1 cellular context compared by ENCODE assay signal in genomic region chr12:89703768-89704167, GRCh38.
TF ChIP-seq lines count a peak whose summit lies in the region.

No MANE protein-coding gene starts in this region.

TF ChIP-seq in GM12878, 131 proteins besides CTCF, POLR2A, EP300 and RAD21 (continued from another document):
- no peak for TF ChIP-seq EGR1 (IDR thresholded peaks at IDR 0.05; ENCODE audit: borderline replicate concordance in 1 of 2, low read depth in 2 of 2, low read length in 2 of 2)
- TF ChIP-seq HCFC1 (IDR thresholded peaks at IDR 0.05; ENCODE audit: low read length), result no peak
- TF ChIP-seq ZNF24 (IDR thresholded peaks at IDR 0.05), result no peak
- TF ChIP-seq, protein P1, sequence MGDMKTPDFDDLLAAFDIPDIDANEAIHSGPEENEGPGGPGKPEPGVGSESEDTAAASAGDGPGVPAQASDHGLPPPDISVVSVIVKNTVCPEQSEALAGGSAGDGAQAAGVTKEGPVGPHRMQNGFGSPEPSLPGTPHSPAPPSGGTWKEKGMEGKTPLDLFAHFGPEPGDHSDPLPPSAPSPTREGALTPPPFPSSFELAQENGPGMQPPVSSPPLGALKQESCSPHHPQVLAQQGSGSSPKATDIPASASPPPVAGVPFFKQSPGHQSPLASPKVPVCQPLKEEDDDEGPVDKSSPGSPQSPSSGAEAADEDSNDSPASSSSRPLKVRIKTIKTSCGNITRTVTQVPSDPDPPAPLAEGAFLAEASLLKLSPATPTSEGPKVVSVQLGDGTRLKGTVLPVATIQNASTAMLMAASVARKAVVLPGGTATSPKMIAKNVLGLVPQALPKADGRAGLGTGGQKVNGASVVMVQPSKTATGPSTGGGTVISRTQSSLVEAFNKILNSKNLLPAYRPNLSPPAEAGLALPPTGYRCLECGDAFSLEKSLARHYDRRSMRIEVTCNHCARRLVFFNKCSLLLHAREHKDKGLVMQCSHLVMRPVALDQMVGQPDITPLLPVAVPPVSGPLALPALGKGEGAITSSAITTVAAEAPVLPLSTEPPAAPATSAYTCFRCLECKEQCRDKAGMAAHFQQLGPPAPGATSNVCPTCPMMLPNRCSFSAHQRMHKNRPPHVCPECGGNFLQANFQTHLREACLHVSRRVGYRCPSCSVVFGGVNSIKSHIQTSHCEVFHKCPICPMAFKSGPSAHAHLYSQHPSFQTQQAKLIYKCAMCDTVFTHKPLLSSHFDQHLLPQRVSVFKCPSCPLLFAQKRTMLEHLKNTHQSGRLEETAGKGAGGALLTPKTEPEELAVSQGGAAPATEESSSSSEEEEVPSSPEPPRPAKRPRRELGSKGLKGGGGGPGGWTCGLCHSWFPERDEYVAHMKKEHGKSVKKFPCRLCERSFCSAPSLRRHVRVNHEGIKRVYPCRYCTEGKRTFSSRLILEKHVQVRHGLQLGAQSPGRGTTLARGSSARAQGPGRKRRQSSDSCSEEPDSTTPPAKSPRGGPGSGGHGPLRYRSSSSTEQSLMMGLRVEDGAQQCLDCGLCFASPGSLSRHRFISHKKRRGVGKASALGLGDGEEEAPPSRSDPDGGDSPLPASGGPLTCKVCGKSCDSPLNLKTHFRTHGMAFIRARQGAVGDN (IDR thresholded peaks at IDR 0.05), result no peak
- no peak for TF ChIP-seq SIX5 (IDR thresholded peaks at IDR 0.05; ENCODE audit: low read depth, low read length, severe bottlenecking)
- TF ChIP-seq CREM (IDR thresholded peaks at IDR 0.05; ENCODE audit: low read depth), result no peak
- TF ChIP-seq TBL1XR1 (IDR thresholded peaks at IDR 0.05; ENCODE audit: low read depth, low read length), result no peak
- TF ChIP-seq EZH2 (IDR thresholded peaks at IDR 0.05; ENCODE audit: borderline replicate concordance, control insufficient read depth, low read depth, low read length), result no peak
- TF ChIP-seq PML (IDR thresholded peaks at IDR 0.05; ENCODE audit: low read length), result no peak
- no peak for TF ChIP-seq NRF1 (conservative IDR thresholded peaks at IDR 0.05; ENCODE audit: low read depth, low read length)
- no peak for TF ChIP-seq CBFB (IDR thresholded peaks at IDR 0.05; ENCODE audit: low read depth)
- TF ChIP-seq GATAD2B (conservative IDR thresholded peaks at IDR 0.05; ENCODE audit: low read depth), result no peak
TF ChIP-seq in GM12878: peak in this region for 0.
